In the genomic region with DNA sequence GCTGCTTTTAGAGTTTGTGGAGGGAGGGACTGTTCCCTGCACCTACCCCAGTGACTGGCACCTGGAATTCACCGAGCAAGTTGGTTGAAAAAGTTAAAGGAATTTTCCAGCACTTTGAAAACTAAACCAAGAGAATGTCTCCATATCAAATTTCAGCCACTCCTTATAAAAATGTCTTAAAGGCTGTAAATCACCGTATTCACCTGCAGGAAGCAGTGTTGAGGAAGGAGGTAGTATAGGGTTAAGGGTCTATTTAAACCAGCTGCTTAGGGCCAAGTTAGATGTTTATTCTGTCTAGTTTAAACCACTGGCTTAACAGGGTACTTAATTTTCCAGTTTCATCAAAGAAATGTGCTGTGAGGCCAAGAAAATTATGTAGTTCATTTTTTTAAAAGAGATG, we compare ENCODE assay signal across 1 cellular context.
TF ChIP-seq lines count a peak whose summit lies in the region.

No MANE protein-coding gene starts in this region.

TF ChIP-seq in WTC11, 78 proteins besides CTCF, POLR2A, EP300 and RAD21 (continued from another document):
- TF ChIP-seq ARID4B (CRISPR knock-in tag; IDR thresholded peaks at IDR 0.05; ENCODE audit: borderline replicate concordance): no peak
- TF ChIP-seq ZNF263 (CRISPR knock-in tag; IDR thresholded peaks at IDR 0.05; ENCODE audit: low read depth): no peak
- TF ChIP-seq ZNF423 (CRISPR knock-in tag; IDR thresholded peaks at IDR 0.05): no peak
- TF ChIP-seq AFF4 (CRISPR knock-in tag; IDR thresholded peaks at IDR 0.05; ENCODE audit: borderline replicate concordance): no peak
- TF ChIP-seq, protein P1, sequence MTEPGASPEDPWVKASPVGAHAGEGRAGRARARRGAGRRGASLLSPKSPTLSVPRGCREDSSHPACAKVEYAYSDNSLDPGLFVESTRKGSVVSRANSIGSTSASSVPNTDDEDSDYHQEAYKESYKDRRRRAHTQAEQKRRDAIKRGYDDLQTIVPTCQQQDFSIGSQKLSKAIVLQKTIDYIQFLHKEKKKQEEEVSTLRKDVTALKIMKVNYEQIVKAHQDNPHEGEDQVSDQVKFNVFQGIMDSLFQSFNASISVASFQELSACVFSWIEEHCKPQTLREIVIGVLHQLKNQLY (CRISPR knock-in tag; IDR thresholded peaks at IDR 0.05): no peak
- no peak for TF ChIP-seq ESRRA (CRISPR knock-in tag; IDR thresholded peaks at IDR 0.05; ENCODE audit: borderline replicate concordance)
- no peak for TF ChIP-seq EMX1 (CRISPR knock-in tag; IDR thresholded peaks at IDR 0.05)
- TF ChIP-seq, protein P2, sequence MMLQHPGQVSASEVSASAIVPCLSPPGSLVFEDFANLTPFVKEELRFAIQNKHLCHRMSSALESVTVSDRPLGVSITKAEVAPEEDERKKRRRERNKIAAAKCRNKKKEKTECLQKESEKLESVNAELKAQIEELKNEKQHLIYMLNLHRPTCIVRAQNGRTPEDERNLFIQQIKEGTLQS (CRISPR knock-in tag; conservative IDR thresholded peaks at IDR 0.05): no peak
- TF ChIP-seq, protein P3, sequence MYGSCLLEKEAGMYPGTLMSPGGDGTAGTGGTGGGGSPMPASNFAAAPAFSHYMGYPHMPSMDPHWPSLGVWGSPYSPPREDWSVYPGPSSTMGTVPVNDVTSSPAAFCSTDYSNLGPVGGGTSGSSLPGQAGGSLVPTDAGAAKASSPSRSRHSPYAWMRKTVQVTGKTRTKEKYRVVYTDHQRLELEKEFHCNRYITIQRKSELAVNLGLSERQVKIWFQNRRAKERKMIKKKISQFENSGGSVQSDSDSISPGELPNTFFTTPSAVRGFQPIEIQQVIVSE (CRISPR knock-in tag; IDR thresholded peaks at IDR 0.05; ENCODE audit: borderline replicate concordance): no peak
- TF ChIP-seq, protein P4, sequence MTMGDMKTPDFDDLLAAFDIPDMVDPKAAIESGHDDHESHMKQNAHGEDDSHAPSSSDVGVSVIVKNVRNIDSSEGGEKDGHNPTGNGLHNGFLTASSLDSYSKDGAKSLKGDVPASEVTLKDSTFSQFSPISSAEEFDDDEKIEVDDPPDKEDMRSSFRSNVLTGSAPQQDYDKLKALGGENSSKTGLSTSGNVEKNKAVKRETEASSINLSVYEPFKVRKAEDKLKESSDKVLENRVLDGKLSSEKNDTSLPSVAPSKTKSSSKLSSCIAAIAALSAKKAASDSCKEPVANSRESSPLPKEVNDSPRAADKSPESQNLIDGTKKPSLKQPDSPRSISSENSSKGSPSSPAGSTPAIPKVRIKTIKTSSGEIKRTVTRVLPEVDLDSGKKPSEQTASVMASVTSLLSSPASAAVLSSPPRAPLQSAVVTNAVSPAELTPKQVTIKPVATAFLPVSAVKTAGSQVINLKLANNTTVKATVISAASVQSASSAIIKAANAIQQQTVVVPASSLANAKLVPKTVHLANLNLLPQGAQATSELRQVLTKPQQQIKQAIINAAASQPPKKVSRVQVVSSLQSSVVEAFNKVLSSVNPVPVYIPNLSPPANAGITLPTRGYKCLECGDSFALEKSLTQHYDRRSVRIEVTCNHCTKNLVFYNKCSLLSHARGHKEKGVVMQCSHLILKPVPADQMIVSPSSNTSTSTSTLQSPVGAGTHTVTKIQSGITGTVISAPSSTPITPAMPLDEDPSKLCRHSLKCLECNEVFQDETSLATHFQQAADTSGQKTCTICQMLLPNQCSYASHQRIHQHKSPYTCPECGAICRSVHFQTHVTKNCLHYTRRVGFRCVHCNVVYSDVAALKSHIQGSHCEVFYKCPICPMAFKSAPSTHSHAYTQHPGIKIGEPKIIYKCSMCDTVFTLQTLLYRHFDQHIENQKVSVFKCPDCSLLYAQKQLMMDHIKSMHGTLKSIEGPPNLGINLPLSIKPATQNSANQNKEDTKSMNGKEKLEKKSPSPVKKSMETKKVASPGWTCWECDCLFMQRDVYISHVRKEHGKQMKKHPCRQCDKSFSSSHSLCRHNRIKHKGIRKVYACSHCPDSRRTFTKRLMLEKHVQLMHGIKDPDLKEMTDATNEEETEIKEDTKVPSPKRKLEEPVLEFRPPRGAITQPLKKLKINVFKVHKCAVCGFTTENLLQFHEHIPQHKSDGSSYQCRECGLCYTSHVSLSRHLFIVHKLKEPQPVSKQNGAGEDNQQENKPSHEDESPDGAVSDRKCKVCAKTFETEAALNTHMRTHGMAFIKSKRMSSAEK (CRISPR knock-in tag; IDR thresholded peaks at IDR 0.05; ENCODE audit: borderline replicate concordance): no peak
- no peak for TF ChIP-seq MYBL2 (CRISPR knock-in tag; IDR thresholded peaks at IDR 0.05)
- no peak for TF ChIP-seq PREB (CRISPR knock-in tag; IDR thresholded peaks at IDR 0.05; ENCODE audit: borderline replicate concordance)
- TF ChIP-seq, protein P5, sequence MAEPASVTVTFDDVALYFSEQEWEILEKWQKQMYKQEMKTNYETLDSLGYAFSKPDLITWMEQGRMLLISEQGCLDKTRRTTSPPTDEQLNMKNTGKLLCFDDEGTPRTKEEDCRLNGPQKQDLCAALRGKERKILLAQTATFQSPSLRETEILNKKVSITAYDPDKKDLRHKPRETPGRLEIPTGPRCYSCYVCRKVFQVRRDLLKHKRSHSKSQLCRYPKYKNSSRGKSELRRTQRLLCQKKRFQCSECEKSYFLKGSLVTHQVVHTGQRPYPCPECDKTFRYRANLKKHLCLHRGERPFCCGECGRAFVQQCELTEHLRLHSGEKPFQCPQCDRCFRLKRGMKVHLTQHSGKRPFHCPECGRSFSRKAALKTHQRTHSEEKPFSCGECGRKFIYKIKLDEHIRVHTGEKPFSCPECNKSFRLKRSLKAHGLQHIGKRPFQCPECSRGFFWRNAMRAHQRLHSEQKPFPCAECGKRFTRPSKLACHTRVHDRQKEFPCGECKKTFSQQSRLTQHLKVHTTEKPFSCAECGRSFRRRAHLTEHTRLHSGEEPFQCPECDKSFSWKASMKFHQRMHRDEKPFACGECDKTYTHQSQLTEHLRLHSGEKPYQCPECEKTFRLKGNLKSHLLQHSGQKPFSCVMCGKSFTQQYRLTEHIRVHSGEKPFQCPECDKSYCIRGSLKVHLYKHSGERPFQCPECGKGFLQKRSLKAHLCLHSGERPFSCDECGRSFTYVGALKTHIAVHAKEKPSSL (CRISPR knock-in tag; conservative IDR thresholded peaks at IDR 0.05): no peak
